In genomic region chr17:7556627-7557026, GRCh38 we compare ENCODE assay signal across 19 cellular contexts. TPM values are rescaled to one million over a fixed set of nuclear protein-coding genes. Genes with fewer than 3 reads are reported as not detected.
DNase-seq lines count a peak whose midpoint lies in the region; ATAC-seq, FAIRE-seq and TF ChIP-seq lines count a peak whose summit lies in the region.
"Had no signal": no experiment of that assay in that cellular context is flagged by ENCODE, and none has a peak within 500 bp of the region (broad histone marks: within the 10 kb centered on the region; RNA-seq: fewer than 3 reads in every experiment).

No MANE protein-coding gene starts in this region.

- peaks cover 50% of the 10 kb centered on the region for H3K4me1 Mint-ChIP-seq in T-helper 2 cell treated with Interferon-gamma antibody and Interleukin-4, amounts not matched to agents 5 μg/mL and 100 μg/mL, for 36 hours (ENCODE audit: low read depth)
- H3K4me1 Mint-ChIP-seq in WTC11, result peaks cover 53% of the 10 kb centered on the region

- no peak overlapping the region for H3K4me3 Mint-ChIP-seq in T-helper 2 cell treated with Interferon-gamma antibody and Interleukin-4, amounts not matched to agents 5 μg/mL and 100 μg/mL, for 36 hours
- no peak overlapping the region for H3K4me3 Mint-ChIP-seq in WTC11
- H3K4me3 Mint-ChIP-seq: activated CD4-positive, alpha-beta T cell treated with anti-CD3 and anti-CD28 coated beads for 36 hours; activated T-cell treated with anti-CD3 and anti-CD28 coated beads, Interleukin-2, amount 50 U/mL, for 4 hours; T-helper 17 cell had no signal

- intact Hi-C loops in lower lobe of right lung (cut with DNase I), result no loop called here

- H3K27ac Mint-ChIP-seq in T-helper 2 cell treated with Interferon-gamma antibody and Interleukin-4, amounts not matched to agents 5 μg/mL and 100 μg/mL, for 36 hours, result peak overlapping the region; percentile 50
- H3K27ac Mint-ChIP-seq in WTC11, result 0 out of 2 replicates have a peak overlapping the region, but pooled peaks have one; percentile 51
- H3K27ac Mint-ChIP-seq: activated CD4-positive, alpha-beta T cell treated with anti-CD3 and anti-CD28 coated beads for 36 hours had no signal

- DNase-seq in T-helper 2 cell treated with Interferon-gamma antibody and Interleukin-4, amounts not matched to agents 5 μg/mL and 100 μg/mL, for 36 hours (ENCODE audit: low spot score), result no peak
- DNase-seq in T-helper 2 cell (no peak), WTC11 (ENCODE audit: low spot score) (no peak), lower lobe of right lung (no peak), small intestine (peak; percentile 57), WERI-Rb-1 (no peak), GM10266 (ENCODE audit: extremely low spot score) (no peak), NK-92 (lab: John Stamatoyannopoulos, UW; ENCODE audit: unreplicated experiment) (no peak)
- DNase-seq: activated CD4-positive, alpha-beta T cell treated with anti-CD3 and anti-CD28 coated beads for 36 hours; activated T-cell treated with anti-CD3 and anti-CD28 coated beads, Interleukin-2, amount 50 U/mL, for 4 hours; aorta; hypothalamus; left lung; NCI-H1048; NCI-H2171; T-helper 17 cell had no signal

- no peak for FAIRE-seq in small intestine (lab: Jason Lieb, UNC)
- FAIRE-seq: GM12878, H54 had no signal

- CTCF ChIA-PET in WTC11 (lab: Charles Lee), result interaction anchor here (0.6 to 3.3 kb wide), 19 partner anchors 9 to 523 kb away, joined by 3 to 31 read pairs (median 5); partner anchors contain the start of genes FXR2, SOX15, TMEM102 and TNFSF12

- peaks cover 36% of the 10 kb centered on the region for H3K36me3 Mint-ChIP-seq in T-helper 2 cell treated with Interferon-gamma antibody and Interleukin-4, amounts not matched to agents 5 μg/mL and 100 μg/mL, for 36 hours (ENCODE audit: low read depth)
- H3K36me3 Mint-ChIP-seq in WTC11, result no peaks in the 10 kb centered on the region

- H3K27me3 ChIP-seq in lower lobe of right lung (ENCODE audit: low read depth) (no peaks in the 10 kb centered on the region), small intestine (ENCODE audit: control insufficient read depth in 2 of 2, insufficient read depth in 2 of 2, low read length in 2 of 2) (no peaks in the 10 kb centered on the region), WERI-Rb-1 (ENCODE audit: insufficient read depth, low read depth, severe bottlenecking) (no peaks in the 10 kb centered on the region)
- H3K27me3 ChIP-seq: left lung had no signal

- peak overlapping the region; percentile 95 for H3K27ac ChIP-seq in lower lobe of right lung
- H3K27ac ChIP-seq in small intestine (ENCODE audit: low read depth in 1 of 2, low read length in 1 of 2), result peak overlapping the region; percentile 79 to 95
- no peak overlapping the region for H3K27ac ChIP-seq in WERI-Rb-1

- TF ChIP-seq CTCF in WTC11 (IDR thresholded peaks at IDR 0.05) (no peak), lower lobe of right lung (IDR thresholded peaks at IDR 0.05) (no peak), WERI-Rb-1 (IDR thresholded peaks at IDR 0.05; ENCODE audit: low read depth, low read length) (no peak), GM10266 (IDR thresholded peaks at IDR 0.05; ENCODE audit: control insufficient read depth, insufficient read depth, low read depth, missing control alignments) (no peak)

- H3K9me3 ChIP-seq in lower lobe of right lung (no peaks in the 10 kb centered on the region), small intestine (ENCODE audit: control insufficient read depth, low read depth) (no peaks in the 10 kb centered on the region), WERI-Rb-1 (ENCODE audit: severe bottlenecking) (no peaks in the 10 kb centered on the region)
- H3K9me3 ChIP-seq: left lung had no signal

- POLR2A ChIA-PET in WTC11 (lab: Charles Lee), result no interaction called here

- H3K4me1 ChIP-seq in lower lobe of right lung (peaks cover 59% of the 10 kb centered on the region), small intestine (ENCODE audit: control insufficient read depth in 2 of 2, insufficient read depth in 1 of 2, low read depth in 1 of 2, low read length in 1 of 2) (peaks cover 0 to 5% of the 10 kb centered on the region in 2 donors)

- H3K9me3 Mint-ChIP-seq in T-helper 2 cell treated with Interferon-gamma antibody and Interleukin-4, amounts not matched to agents 5 μg/mL and 100 μg/mL, for 36 hours, result no peaks in the 10 kb centered on the region
- H3K9me3 Mint-ChIP-seq in WTC11, result no peaks in the 10 kb centered on the region
- H3K9me3 Mint-ChIP-seq: activated T-cell treated with anti-CD3 and anti-CD28 coated beads, Interleukin-2, amount 50 U/mL, for 4 hours had no signal

- H3K36me3 ChIP-seq in lower lobe of right lung, result peaks cover 7% of the 10 kb centered on the region
- H3K36me3 ChIP-seq in small intestine (ENCODE audit: control insufficient read depth in 2 of 2, insufficient read depth in 2 of 2, low read length in 2 of 2), result no peaks in the 10 kb centered on the region
- H3K36me3 ChIP-seq in WERI-Rb-1, result 0 out of 2 replicates have a peak, but pooled peaks cover 4% of the 10 kb centered on the region

- no peaks in the 10 kb centered on the region for H3K27me3 Mint-ChIP-seq in T-helper 2 cell treated with Interferon-gamma antibody and Interleukin-4, amounts not matched to agents 5 μg/mL and 100 μg/mL, for 36 hours (ENCODE audit: low read depth)
- no peaks in the 10 kb centered on the region; the same call in 1 of the 2 replicates for H3K27me3 Mint-ChIP-seq in WTC11 (ENCODE audit: low read depth)
- H3K27me3 Mint-ChIP-seq: activated CD4-positive, alpha-beta T cell treated with anti-CD3 and anti-CD28 coated beads for 36 hours; T-helper 17 cell had no signal

- H3K4me3 ChIP-seq in lower lobe of right lung (no peak overlapping the region), small intestine (ENCODE audit: low read depth in 1 of 2, low read length in 2 of 2) (peak overlapping the region in 1 of 2 donors; percentile 49), WERI-Rb-1 (ENCODE audit: low read depth, low read length) (no peak overlapping the region)
- H3K4me3 ChIP-seq: GM12878, left lung, smooth muscle cell had no signal

- 24 to 73% (median 43%) methylated on average over 12 of the region's 12 CpGs for WGBS in small intestine, 3 donors

- ATAC-seq in WTC11 (no peak), lower lobe of right lung (no peak)
- ATAC-seq: activated CD4-positive, alpha-beta T cell treated with anti-CD3 and anti-CD28 coated beads for 36 hours; activated T-cell treated with anti-CD3 and anti-CD28 coated beads, Interleukin-2, amount 50 U/mL, for 4 hours; GM12878; left lung; T-helper 17 cell had no signal

TF ChIP-seq in WTC11, 78 proteins besides CTCF, POLR2A, EP300 and RAD21 (continues in another document):
- TF ChIP-seq, protein P1, sequence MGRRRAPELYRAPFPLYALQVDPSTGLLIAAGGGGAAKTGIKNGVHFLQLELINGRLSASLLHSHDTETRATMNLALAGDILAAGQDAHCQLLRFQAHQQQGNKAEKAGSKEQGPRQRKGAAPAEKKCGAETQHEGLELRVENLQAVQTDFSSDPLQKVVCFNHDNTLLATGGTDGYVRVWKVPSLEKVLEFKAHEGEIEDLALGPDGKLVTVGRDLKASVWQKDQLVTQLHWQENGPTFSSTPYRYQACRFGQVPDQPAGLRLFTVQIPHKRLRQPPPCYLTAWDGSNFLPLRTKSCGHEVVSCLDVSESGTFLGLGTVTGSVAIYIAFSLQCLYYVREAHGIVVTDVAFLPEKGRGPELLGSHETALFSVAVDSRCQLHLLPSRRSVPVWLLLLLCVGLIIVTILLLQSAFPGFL (CRISPR knock-in tag; IDR thresholded peaks at IDR 0.05; ENCODE audit: borderline replicate concordance), result no peak
- TF ChIP-seq, protein P2, sequence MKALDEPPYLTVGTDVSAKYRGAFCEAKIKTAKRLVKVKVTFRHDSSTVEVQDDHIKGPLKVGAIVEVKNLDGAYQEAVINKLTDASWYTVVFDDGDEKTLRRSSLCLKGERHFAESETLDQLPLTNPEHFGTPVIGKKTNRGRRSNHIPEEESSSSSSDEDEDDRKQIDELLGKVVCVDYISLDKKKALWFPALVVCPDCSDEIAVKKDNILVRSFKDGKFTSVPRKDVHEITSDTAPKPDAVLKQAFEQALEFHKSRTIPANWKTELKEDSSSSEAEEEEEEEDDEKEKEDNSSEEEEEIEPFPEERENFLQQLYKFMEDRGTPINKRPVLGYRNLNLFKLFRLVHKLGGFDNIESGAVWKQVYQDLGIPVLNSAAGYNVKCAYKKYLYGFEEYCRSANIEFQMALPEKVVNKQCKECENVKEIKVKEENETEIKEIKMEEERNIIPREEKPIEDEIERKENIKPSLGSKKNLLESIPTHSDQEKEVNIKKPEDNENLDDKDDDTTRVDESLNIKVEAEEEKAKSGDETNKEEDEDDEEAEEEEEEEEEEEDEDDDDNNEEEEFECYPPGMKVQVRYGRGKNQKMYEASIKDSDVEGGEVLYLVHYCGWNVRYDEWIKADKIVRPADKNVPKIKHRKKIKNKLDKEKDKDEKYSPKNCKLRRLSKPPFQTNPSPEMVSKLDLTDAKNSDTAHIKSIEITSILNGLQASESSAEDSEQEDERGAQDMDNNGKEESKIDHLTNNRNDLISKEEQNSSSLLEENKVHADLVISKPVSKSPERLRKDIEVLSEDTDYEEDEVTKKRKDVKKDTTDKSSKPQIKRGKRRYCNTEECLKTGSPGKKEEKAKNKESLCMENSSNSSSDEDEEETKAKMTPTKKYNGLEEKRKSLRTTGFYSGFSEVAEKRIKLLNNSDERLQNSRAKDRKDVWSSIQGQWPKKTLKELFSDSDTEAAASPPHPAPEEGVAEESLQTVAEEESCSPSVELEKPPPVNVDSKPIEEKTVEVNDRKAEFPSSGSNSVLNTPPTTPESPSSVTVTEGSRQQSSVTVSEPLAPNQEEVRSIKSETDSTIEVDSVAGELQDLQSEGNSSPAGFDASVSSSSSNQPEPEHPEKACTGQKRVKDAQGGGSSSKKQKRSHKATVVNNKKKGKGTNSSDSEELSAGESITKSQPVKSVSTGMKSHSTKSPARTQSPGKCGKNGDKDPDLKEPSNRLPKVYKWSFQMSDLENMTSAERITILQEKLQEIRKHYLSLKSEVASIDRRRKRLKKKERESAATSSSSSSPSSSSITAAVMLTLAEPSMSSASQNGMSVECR (CRISPR knock-in tag; IDR thresholded peaks at IDR 0.05; ENCODE audit: borderline replicate concordance), result no peak
- no peak for TF ChIP-seq NR1H2 (CRISPR knock-in tag; IDR thresholded peaks at IDR 0.05)
- no peak for TF ChIP-seq ZNF671 (CRISPR knock-in tag; IDR thresholded peaks at IDR 0.05)
- TF ChIP-seq SOX15 (CRISPR knock-in tag; IDR thresholded peaks at IDR 0.05), result no peak

RNA-seq across cellular contexts. Expression of gene TNFSF13, which starts 1.9 kb away (rescaled TPM):
- 2.2 to 3.2 TPM (median 2.9 TPM) in 3 replicates for total RNA-seq in WTC11 (2021)
- 161 TPM for total RNA-seq in lower lobe of right lung
- polyA plus RNA-seq in small intestine, result 100 to 1,000 TPM in 1 of 3 donors, 10 to 100 TPM in 2; 23.0 to 107 (median 32.7) TPM

RNA-seq across cellular contexts. Expression of gene SENP3, which starts 5.1 kb away (rescaled TPM):
- total RNA-seq in WTC11 (2021) (72.2 to 85.4 TPM (median 75.2 TPM) in 3 replicates), lower lobe of right lung (87.0 TPM)
- polyA plus RNA-seq in small intestine, result 10 to 100 TPM; 53.1 to 66.7 (median 53.5) TPM

RNA-seq across cellular contexts. Expression of gene TNFSF12, which starts 7.8 kb away (rescaled TPM):
- total RNA-seq in WTC11 (2021), result 8.1 to 10.5 TPM (median 10.2 TPM) in 3 replicates
- total RNA-seq in lower lobe of right lung, result 91.3 TPM
- 10 to 100 TPM in 2 of 3 donors, 1 to 10 TPM in 1; 8.1 to 23.9 (median 20.3) TPM for polyA plus RNA-seq in small intestine

RNA-seq across cellular contexts. Expression of gene CD68, which starts 22.8 kb away (rescaled TPM):
- 0.41 to 0.87 TPM (median 0.72 TPM) in 3 replicates for total RNA-seq in WTC11 (2021)
- total RNA-seq in lower lobe of right lung, result 667 TPM
- 100 to 1,000 TPM in 2 of 3 donors, 10 to 100 TPM in 1; 60.2 to 201 (median 142) TPM for polyA plus RNA-seq in small intestine

RNA-seq across cellular contexts. Expression of gene MPDU1, which starts 27.0 kb away (rescaled TPM):
- total RNA-seq in WTC11 (2021) (55.3 to 57.7 TPM (median 57.0 TPM) in 3 replicates), lower lobe of right lung (55.3 TPM)
- polyA plus RNA-seq in small intestine, result 100 to 1,000 TPM in 1 of 3 donors, 10 to 100 TPM in 2; 69.7 to 126 (median 74.9) TPM

Comparison
In these comparisons a context has a peak if more than half of its experiments do, and no peak if none do; other contexts are left out.
1. RNA of gene TNFSF13, which starts 1.9 kb away (total RNA-seq): 161 TPM in lower lobe of right lung (single experiment); 2.2 to 3.2 TPM in WTC11; every median in the first group is over 10 times any median in the second.